ENCODE assay signal across 11 cellular contexts in the genomic region with DNA sequence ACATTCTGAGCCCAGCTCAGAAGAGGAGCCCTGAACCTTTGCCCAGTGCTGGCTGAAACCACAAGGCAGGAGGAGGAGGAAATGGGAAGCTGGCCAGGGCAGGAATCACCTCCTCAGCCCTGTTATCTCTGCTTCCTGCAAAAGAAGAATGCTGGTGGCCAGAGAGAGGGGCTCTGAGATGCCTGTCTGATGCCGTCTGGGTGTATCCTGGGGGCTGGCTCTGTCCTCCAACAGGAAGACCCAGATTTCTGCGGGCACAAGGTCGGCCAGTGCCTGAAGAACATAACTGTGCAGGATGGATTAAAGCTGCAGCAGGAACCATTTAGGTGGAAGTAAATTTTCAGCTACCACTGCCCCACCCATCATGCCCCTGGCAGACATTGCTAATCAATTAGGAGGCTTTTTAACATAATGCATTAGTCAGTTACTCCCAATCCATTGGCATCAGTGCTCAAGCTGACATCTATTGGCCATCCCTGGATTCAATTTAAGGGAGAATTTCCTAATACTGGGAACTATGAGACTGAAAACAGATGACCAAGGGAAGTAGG.
A peak's percentile ranks its signal among the peaks of the same experiment; 100 is the strongest.
DNase-seq lines count a peak whose midpoint lies in the region; ATAC-seq and TF ChIP-seq lines count a peak whose summit lies in the region.
"Had no signal": no experiment of that assay in that cellular context is flagged by ENCODE, and none has a peak within 500 bp of the region (broad histone marks: within the 10 kb centered on the region; RNA-seq: fewer than 3 reads in every experiment).

No MANE protein-coding gene starts in this region.

- H3K4me3 ChIP-seq in BJ (ENCODE audit: low read depth, low read length), result no peak overlapping the region
- H3K4me3 ChIP-seq: ovary, tibial artery had no signal

- POLR2A ChIA-PET in BJ (lab: Charles Lee), result no interaction called here

- ATAC-seq in HG02938 (IDR thresholded peaks at IDR 0.05; ENCODE audit: unreplicated experiment), result no peak
- no peak for ATAC-seq in HG02678 (IDR thresholded peaks at IDR 0.05; ENCODE audit: unreplicated experiment)
- ATAC-seq: activated CD4-positive, alpha-beta T cell treated with anti-CD3 and anti-CD28 coated beads for 36 hours had no signal

- CTCF ChIA-PET in BJ (lab: Yijun Ruan, JAX), result interaction anchor here (0.9 to 2.3 kb wide), 9 partner anchors 8 to 82 kb away, joined by 3 to 9 read pairs (median 4); no protein-coding TSS in a partner anchor

- peak; percentile 41 for DNase-seq in BJ (ENCODE audit: low read depth)
- DNase-seq in LoVo (ENCODE audit: low spot score), result peak; percentile 42
- peak; percentile 86 for DNase-seq in cerebellum (ENCODE audit: low spot score)
- DNase-seq in lung microvascular endothelial cell (ENCODE audit: low read depth in 2 of 2), result peak; percentile 42 to 56
- no peak for DNase-seq in 8988T
- DNase-seq in stimulated activated CD4-positive, alpha-beta T cell treated with anti-CD3 and anti-CD28 coated beads, Interleukin-2, amount 100 ng/mL, for 24 hours, result no peak
- DNase-seq: activated CD4-positive, alpha-beta T cell treated with anti-CD3 and anti-CD28 coated beads for 36 hours; ovary; tibial artery had no signal

- no peak for TF ChIP-seq CTCF in BJ (IDR thresholded peaks at IDR 0.05; ENCODE audit: insufficient read depth, low read depth, low read length)

- no peaks in the 10 kb centered on the region for H3K36me3 ChIP-seq in BJ (ENCODE audit: control insufficient read depth, insufficient read depth, low read length)
- H3K36me3 ChIP-seq: ovary, tibial artery had no signal

- H3K27me3 ChIP-seq in BJ (ENCODE audit: control insufficient read depth, insufficient read depth, low read length), result no peaks in the 10 kb centered on the region
- H3K27me3 ChIP-seq: ovary, tibial artery had no signal

Comparison
In these comparisons a context has a peak if more than half of its experiments do, and no peak if none do; other contexts are left out.
1. DNase-seq: peak in BJ (single experiment), LoVo (single experiment), cerebellum (single experiment) and lung microvascular endothelial cell (2 of 2); none in 8988T (single experiment) and stimulated activated CD4-positive, alpha-beta T cell treated with anti-CD3 and anti-CD28 coated beads, Interleukin-2, amount 100 ng/mL, for 24 hours (0 of 2).